ENCODE assay signal across 18 cellular contexts in the genomic region with DNA sequence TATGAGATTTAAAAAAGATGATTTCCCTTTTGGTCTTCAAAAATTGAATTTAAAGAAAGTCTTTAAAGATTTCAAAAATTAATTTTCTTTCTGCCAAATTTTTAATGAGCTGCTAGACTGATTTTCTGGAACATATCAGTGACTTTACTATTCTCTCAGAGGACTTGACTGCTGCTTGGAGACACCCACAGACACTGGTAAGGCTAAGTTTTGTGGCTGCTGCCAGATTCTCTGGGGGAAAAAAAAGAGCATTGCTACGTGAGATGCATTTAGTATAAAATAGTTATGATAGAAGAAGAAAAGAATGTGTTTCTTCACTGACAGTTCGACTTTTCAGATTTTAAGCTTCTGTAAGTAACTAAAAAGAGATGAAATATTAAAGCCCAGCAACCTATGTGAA.
"Had no signal": no experiment of that assay in that cellular context is flagged by ENCODE, and none has a peak within 500 bp of the region (broad histone marks: within the 10 kb centered on the region; RNA-seq: fewer than 3 reads in every experiment).

No MANE protein-coding gene starts in this region.

- DNase-seq: colonic mucosa; cortex of kidney; dermis blood vessel endothelial cell; dorsolateral prefrontal cortex; effector CD4-positive, alpha-beta T cell; effector CD8-positive, alpha-beta T cell; effector memory CD4-positive, alpha-beta T cell; effector memory CD8-positive, alpha-beta T cell; endodermal cell; erythroblast; esophagus squamous epithelium; foreskin fibroblast; foreskin keratinocyte; foreskin melanocyte; gastrocnemius medialis; glutamatergic neuron; heart left ventricle; heart right ventricle had no signal
